Comparison of ENCODE assay signal across 1 cellular context in the genomic region with DNA sequence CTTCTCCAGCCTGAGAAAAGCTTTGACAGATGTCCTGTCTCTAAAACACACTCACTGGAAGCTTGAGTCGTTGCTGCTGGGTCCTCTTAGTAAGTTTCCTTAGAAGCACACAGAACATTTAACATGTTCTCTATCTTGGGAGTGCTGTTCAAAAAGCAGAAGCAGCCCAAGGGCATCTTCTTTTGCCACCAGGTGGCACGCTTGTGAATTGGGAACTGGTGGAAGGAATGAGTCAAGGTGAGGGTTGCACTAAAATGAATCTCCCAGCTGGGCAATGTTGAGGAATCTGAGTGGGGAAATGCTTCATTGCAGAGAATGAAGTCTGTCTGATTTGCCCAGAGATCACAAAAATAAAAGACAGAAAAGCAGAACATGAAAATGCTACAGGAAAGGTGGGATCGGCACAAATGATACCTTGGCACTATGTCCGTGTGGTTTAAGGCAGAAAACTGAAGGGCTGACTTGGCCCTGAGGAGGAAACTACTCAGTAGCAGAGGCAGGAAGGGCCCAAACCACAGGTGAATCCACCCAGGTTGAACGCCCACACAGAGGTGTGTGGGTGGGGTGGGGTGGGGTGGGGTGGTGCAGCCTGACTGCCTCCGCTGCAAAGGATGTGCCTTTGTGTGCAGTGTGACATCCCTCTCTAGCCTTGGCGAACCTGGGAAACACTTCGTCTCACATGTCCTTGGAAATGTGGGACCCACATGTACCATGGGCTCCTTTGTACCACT.
TF ChIP-seq lines count a peak whose summit lies in the region.

No MANE protein-coding gene starts in this region.

TF ChIP-seq in Ishikawa, 13 proteins besides CTCF, POLR2A, EP300 and RAD21 (continued from another document):
- TF ChIP-seq, protein P1, sequence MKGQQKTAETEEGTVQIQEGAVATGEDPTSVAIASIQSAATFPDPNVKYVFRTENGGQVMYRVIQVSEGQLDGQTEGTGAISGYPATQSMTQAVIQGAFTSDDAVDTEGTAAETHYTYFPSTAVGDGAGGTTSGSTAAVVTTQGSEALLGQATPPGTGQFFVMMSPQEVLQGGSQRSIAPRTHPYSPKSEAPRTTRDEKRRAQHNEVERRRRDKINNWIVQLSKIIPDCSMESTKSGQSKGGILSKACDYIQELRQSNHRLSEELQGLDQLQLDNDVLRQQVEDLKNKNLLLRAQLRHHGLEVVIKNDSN (IDR thresholded peaks at IDR 0.05) = no peak
- TF ChIP-seq YY1 (IDR thresholded peaks at IDR 0.05; ENCODE audit: low read depth) (no peak), NFIC (IDR thresholded peaks at IDR 0.05) (no peak)
